Comparison of ENCODE assay signal across 12 cellular contexts in genomic region chr16:89485701-89486246, GRCh38. TPM values are rescaled to one million over a fixed set of nuclear protein-coding genes. Genes with fewer than 3 reads are reported as not detected.
DNase-seq lines count a peak whose midpoint lies in the region; ATAC-seq, FAIRE-seq and TF ChIP-seq lines count a peak whose summit lies in the region.
"Had no signal": no experiment of that assay in that cellular context is flagged by ENCODE, and none has a peak within 500 bp of the region (broad histone marks: within the 10 kb centered on the region; RNA-seq: fewer than 3 reads in every experiment).

No MANE protein-coding gene starts in this region.

- FAIRE-seq in GM12878 (lab: Jason Lieb, UNC), result no peak

- H3K36me3 ChIP-seq in DOHH2 (ENCODE audit: control insufficient read depth, low read length), result peaks cover 33% of the 10 kb centered on the region
- H3K36me3 ChIP-seq in GM12878 (ENCODE audit: control insufficient read depth in 2 of 2, insufficient read depth in 2 of 2, low read length in 1 of 2), result peaks cover 3 to 6% of the 10 kb centered on the region in 2 experiments; a peak in 3 of 4 replicates
- H3K36me3 ChIP-seq in neutrophil, result no peaks in the 10 kb centered on the region
- peaks cover 22% of the 10 kb centered on the region for H3K36me3 ChIP-seq in BE2C

- 8% methylated on average over 4 of the region's 4 CpGs for WGBS in GM12878 (ENCODE audit: insufficient coverage, insufficient replicate concordance, low lambda C conversion rate, missing lambda C conversion rate)

- peaks cover 90% of the 10 kb centered on the region for H3K79me2 ChIP-seq in DOHH2 (ENCODE audit: control insufficient read depth, low read length)
- peaks cover 91% of the 10 kb centered on the region for H3K79me2 ChIP-seq in GM12878 (ENCODE audit: control insufficient read depth, insufficient read depth, low read length)

- no peaks in the 10 kb centered on the region for H3K9me2 ChIP-seq in DOHH2 (replicated peaks; ENCODE audit: control insufficient read depth, low read length)

- BruUV-seq in GM12878 (replicated peaks; lab: Mats Ljungman, UMichigan), result no TSS peak

- H3F3A ChIP-seq in DOHH2 (ENCODE audit: control insufficient read depth, insufficient read depth), result peaks cover 10% of the 10 kb centered on the region

- TF ChIP-seq EP300 in GM12878 (IDR thresholded peaks at IDR 0.05; ENCODE audit: borderline replicate concordance in 1 of 2, control insufficient read depth in 1 of 2, low read depth in 2 of 2, low read length in 2 of 2), result no peak

- H3K9me3 ChIP-seq in DOHH2 (ENCODE audit: control insufficient read depth, insufficient read depth, low read length) (no peaks in the 10 kb centered on the region), GM12878 (replicated peaks; ENCODE audit: control insufficient read depth, insufficient read depth, low read length) (no peaks in the 10 kb centered on the region), neutrophil (no peaks in the 10 kb centered on the region), BE2C (no peaks in the 10 kb centered on the region)

- H3K4me3 ChIP-seq in DOHH2 (ENCODE audit: low read length) (peak overlapping the region; percentile 16; the same call in 1 of the 2 replicates), GM12878 (peak overlapping the region; percentile 69), neutrophil (ENCODE audit: low read depth in 1 of 2, low read length in 1 of 2) (no peak overlapping the region), BE2C (ENCODE audit: low read depth, low read length) (no peak overlapping the region)

- SMC1A ChIA-PET in GM12878 (lab: Charles Lee; ENCODE audit: uncharacterized antibody, unreplicated experiment), result interaction anchor here (0.6 to 2.3 kb wide), 8 partner anchors 31 to 149 kb away, joined by 3 to 10 read pairs (median 4); no protein-coding TSS in a partner anchor

- DNase-seq in NCI-H82 treated with DMSO at 0.1 percent for 48 hours (lab: John Stamatoyannopoulos, UW; ENCODE audit: unreplicated experiment) (peak; percentile 2), GM12878 (ENCODE audit: low read depth, low spot score) (no peak), hepatic stellate cell (ENCODE audit: low spot score) (no peak), inferior parietal cortex (ENCODE audit: extremely low spot score) (no peak), NCI-H774 (lab: John Stamatoyannopoulos, UW) (no peak), BE2C (no peak)
- DNase-seq: DMS79; midbrain; NCI-H510A; stimulated activated CD4-positive, alpha-beta T cell treated with anti-CD3 and anti-CD28 coated beads, Interleukin-12 subunit alpha, Interleukin-12 subunit beta, amount 100 ng/mL, for 4 hours had no signal

- peak overlapping the region; percentile 49 for H3K9ac ChIP-seq in GM12878 (ENCODE audit: control insufficient read depth, insufficient read depth, low read length)

- RAD21 ChIA-PET in GM12878 (lab: Charles Lee; ENCODE audit: unreplicated experiment), result interaction anchor here (0.7 to 3.3 kb wide), 7 partner anchors 9 to 783 kb away, joined by 3 to 17 read pairs (median 3); no protein-coding TSS in a partner anchor

- no peak for TF ChIP-seq CTCF in DOHH2 (IDR thresholded peaks at IDR 0.05; ENCODE audit: low read depth, low read length, poor library complexity, severe bottlenecking)
- TF ChIP-seq CTCF in GM12878 (IDR thresholded peaks at IDR 0.05 in 2 of 3, conservative IDR thresholded peaks at IDR 0.05 in 1 of 3; ENCODE audit: control insufficient read depth in 2 of 3, extremely low read depth in 1 of 3, insufficient read depth in 1 of 3, low read depth in 3 of 3, low read length in 3 of 3), result no peak
- no peak for TF ChIP-seq CTCF in neutrophil (IDR thresholded peaks at IDR 0.05)
- TF ChIP-seq CTCF in BE2C (IDR thresholded peaks at IDR 0.05; ENCODE audit: low read depth, low read length), result no peak

- TF ChIP-seq RAD21 in GM12878 (IDR thresholded peaks at IDR 0.05; ENCODE audit: insufficient read depth, low read depth, low read length), result no peak

- in situ Hi-C loops in GM12878 (cut with MboI), result no loop called here

- POLR2A ChIA-PET in GM12878 (lab: Charles Lee), result interaction anchor here (0.7 to 1.5 kb wide), 3 partner anchors 11 to 45 kb away, joined by 3 read pairs; no protein-coding TSS in a partner anchor

- H3K27ac ChIP-seq in DOHH2 (ENCODE audit: low read depth, low read length) (no peak overlapping the region), GM12878 (ENCODE audit: control insufficient read depth, insufficient read depth) (peak overlapping the region; percentile 92), neutrophil (peak overlapping the region; percentile 99)

- no peak for ATAC-seq in GM12878

- peaks cover 74% of the 10 kb centered on the region for H3K4me1 ChIP-seq in DOHH2 (ENCODE audit: control insufficient read depth, low read length)
- H3K4me1 ChIP-seq in GM12878 (ENCODE audit: control insufficient read depth, insufficient read depth, low read length), result peaks cover 57% of the 10 kb centered on the region
- H3K4me1 ChIP-seq in neutrophil (ENCODE audit: control insufficient read depth in 1 of 2, insufficient read depth in 1 of 2, low read depth in 1 of 2, low read length in 1 of 2), result peaks cover 71 to 74% of the 10 kb centered on the region in 2 experiments
- H3K4me1 ChIP-seq in BE2C, result peaks cover 5% of the 10 kb centered on the region

- no peaks in the 10 kb centered on the region for H3K27me3 ChIP-seq in DOHH2 (ENCODE audit: control insufficient read depth, low read length)
- no peaks in the 10 kb centered on the region for H3K27me3 ChIP-seq in GM12878 (replicated peaks in 1 of 2; ENCODE audit: control insufficient read depth in 2 of 2, insufficient read depth in 2 of 2, low read length in 1 of 2)
- H3K27me3 ChIP-seq in neutrophil, result no peaks in the 10 kb centered on the region
- no peaks in the 10 kb centered on the region for H3K27me3 ChIP-seq in BE2C

- intact Hi-C loops in GM12878 (cut with micrococcal nuclease; ENCODE audit: unreplicated experiment), result loop anchor here (2.0 to 5.0 kb wide), 5 partner anchors 63 to 243 kb away; partner anchors contain the start of gene RPL13

- peak overlapping the region; percentile 47 for H3K4me2 ChIP-seq in DOHH2 (ENCODE audit: low read length)
- peak overlapping the region; percentile 96 for H3K4me2 ChIP-seq in GM12878 (ENCODE audit: control insufficient read depth, insufficient read depth)

- H4K20me1 ChIP-seq in DOHH2 (ENCODE audit: control insufficient read depth, insufficient read depth, low read depth, low read length) (peaks cover 68% of the 10 kb centered on the region), GM12878 (ENCODE audit: control insufficient read depth, insufficient read depth) (peaks cover 22% of the 10 kb centered on the region)

- CTCF ChIA-PET in GM12878 (lab: Yijun Ruan, JAX), result interaction anchor here (0.5 to 0.6 kb wide), 2 partner anchors 71 to 127 kb away, joined by 3 read pairs; no protein-coding TSS in a partner anchor

- H2AFZ ChIP-seq in GM12878 (ENCODE audit: control insufficient read depth, low read depth, low read length), result no peak overlapping the region

- no peak for TF ChIP-seq POLR2A in GM12878 (IDR thresholded peaks at IDR 0.05; ENCODE audit: low read depth, low read length)

TF ChIP-seq in GM12878, 131 proteins besides CTCF, POLR2A, EP300 and RAD21 (continues in another document):
- TF ChIP-seq CBFB (IDR thresholded peaks at IDR 0.05; ENCODE audit: low read depth), result 0 out of 2 replicates have a peak, but pooled peaks have one; percentile 1

RNA-seq across cellular contexts. Expression of gene ANKRD11, which starts 4.6 kb away (rescaled TPM):
- total RNA-seq in GM12878 (2013; cell fraction: nucleolus; rRNA removed), result 326 and 358 TPM in 2 replicates
- total RNA-seq in GM12878 (2014; rRNA removed) (30.3 and 34.7 TPM in 2 replicates), GM12878 (2014; rRNA removed; fragmentation: Illumina TruSeq; extraction: Trizol) (26.2 and 26.3 TPM in 2 replicates), GM12878 (2021) (103 and 106 TPM in 2 replicates)
- 26.1 TPM for polyA plus RNA-seq in GM12878 (2011; ENCODE audit: low read depth)
- polyA plus RNA-seq in GM12878 (2011; rRNA removed) (25.8 and 28.4 TPM in 2 replicates), GM12878 (2014; fragmentation: Illumina TruSeq; extraction: Trizol) (23.9 and 35.9 TPM in 2 replicates), GM12878 (2014; fragmentation: Nextera tagmentation; extraction: Ambion mirVana) (1 to 10 TPM; 5.1 to 8.7 TPM), GM12878 (2014; rRNA removed) (80.1 and 85.5 TPM in 2 replicates), GM12878 (2016; fragmentation: Nextera tagmentation; extraction: Ambion mirVana) (10 to 100 TPM; 18.2 to 18.6 TPM)
- 30.6 and 37.2 TPM in 2 replicates for polyA plus RNA-seq in GM12878 (2011; cell fraction: cytosol; rRNA removed)
- polyA plus RNA-seq in GM12878 (2011; cell fraction: nucleus; rRNA removed), result 127 and 191 TPM in 2 replicates
- polyA plus RNA-seq in GM12878 (2012), result 64.4 and 70.9 TPM in 2 replicates
- polyA minus RNA-seq in GM12878 (2011; rRNA and poly(A)+ RNA removed), result 24.9 and 46.7 TPM in 2 replicates
- polyA minus RNA-seq in GM12878 (2011; cell fraction: cytosol; rRNA and poly(A)+ RNA removed), result 22.9 and 24.1 TPM in 2 replicates
- polyA minus RNA-seq in GM12878 (2011; cell fraction: nucleus; rRNA and poly(A)+ RNA removed), result 31.7 and 60.0 TPM in 2 replicates
- 335 TPM for polyA plus RNA-seq in BE2C (2012; ENCODE audit: insufficient read depth, insufficient read length, low read depth)

RNA-seq across cellular contexts. Expression of gene SPG7, which starts 22.4 kb away (rescaled TPM):
- 353 and 388 TPM in 2 replicates for total RNA-seq in GM12878 (2013; cell fraction: nucleolus; rRNA removed)
- 75.9 and 80.1 TPM in 2 replicates for total RNA-seq in GM12878 (2014; rRNA removed)
- total RNA-seq in GM12878 (2014; rRNA removed; fragmentation: Illumina TruSeq; extraction: Trizol), result 36.9 and 40.0 TPM in 2 replicates
- total RNA-seq in GM12878 (2021), result 60.5 and 74.5 TPM in 2 replicates
- 35.8 TPM for polyA plus RNA-seq in GM12878 (2011; ENCODE audit: low read depth)
- 24.5 and 31.9 TPM in 2 replicates for polyA plus RNA-seq in GM12878 (2011; rRNA removed)
- polyA plus RNA-seq in GM12878 (2011; cell fraction: cytosol; rRNA removed), result 27.0 and 33.4 TPM in 2 replicates
- 194 and 227 TPM in 2 replicates for polyA plus RNA-seq in GM12878 (2011; cell fraction: nucleus; rRNA removed)
- polyA plus RNA-seq in GM12878 (2012), result 64.1 and 75.1 TPM in 2 replicates
- polyA plus RNA-seq in GM12878 (2014; fragmentation: Illumina TruSeq; extraction: Trizol), result 23.1 and 36.7 TPM in 2 replicates
- polyA plus RNA-seq in GM12878 (2014; fragmentation: Nextera tagmentation; extraction: Ambion mirVana), result 1 to 10 TPM; 5.9 to 9.8 TPM
- 75.4 and 93.5 TPM in 2 replicates for polyA plus RNA-seq in GM12878 (2014; rRNA removed)
- polyA plus RNA-seq in GM12878 (2016; fragmentation: Nextera tagmentation; extraction: Ambion mirVana), result 10 to 100 TPM; 65.0 to 68.7 TPM
- 29.0 and 43.9 TPM in 2 replicates for polyA minus RNA-seq in GM12878 (2011; rRNA and poly(A)+ RNA removed)
- polyA minus RNA-seq in GM12878 (2011; cell fraction: cytosol; rRNA and poly(A)+ RNA removed), result 15.8 and 17.2 TPM in 2 replicates
- polyA minus RNA-seq in GM12878 (2011; cell fraction: nucleus; rRNA and poly(A)+ RNA removed), result 44.0 and 73.8 TPM in 2 replicates
- 59.3 TPM for polyA plus RNA-seq in BE2C (2012; ENCODE audit: insufficient read depth, insufficient read length, low read depth)

Comparison
In these comparisons a context has a peak if more than half of its experiments do, and no peak if none do; other contexts are left out.
1. H3K4me3 ChIP-seq: peak in DOHH2 (single experiment) and GM12878 (single experiment); none in neutrophil (0 of 2) and BE2C (single experiment).